ENCODE assay signal across 8 cellular contexts in the genomic region with DNA sequence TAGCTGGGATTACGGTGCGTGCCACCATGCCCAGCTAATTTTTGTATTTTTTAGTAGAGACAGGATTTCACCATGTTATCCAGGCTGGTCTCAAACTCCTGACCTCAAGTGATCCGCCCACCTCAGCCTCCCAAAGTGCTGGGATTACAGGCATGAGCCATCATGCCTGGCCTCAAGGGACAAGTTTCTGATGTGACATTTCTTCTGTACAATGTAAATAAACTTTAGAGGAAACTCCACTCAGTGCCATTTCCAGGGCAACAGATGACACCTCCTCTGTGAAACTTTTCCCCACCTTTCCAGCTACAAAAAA. TPM values are rescaled to one million over a fixed set of nuclear protein-coding genes. Genes with fewer than 3 reads are reported as not detected.
DNase-seq lines count a peak whose midpoint lies in the region; ATAC-seq, FAIRE-seq and TF ChIP-seq lines count a peak whose summit lies in the region.
"Not testable (repeated sequence)": the region's sequence is repeated elsewhere in the genome, so short reads cannot be mapped to it uniquely, and the experiment has no call there.
"Had no signal": no experiment of that assay in that cellular context is flagged by ENCODE, and none has a peak within 500 bp of the region (broad histone marks: within the 10 kb centered on the region; RNA-seq: fewer than 3 reads in every experiment).

No MANE protein-coding gene starts in this region.

- TF ChIP-seq POLR2A in HepG2 (IDR thresholded peaks at IDR 0.05; ENCODE audit: insufficient read depth in 1 of 2, low read depth in 2 of 2, low read length in 2 of 2), result not testable (repeated sequence)

- in situ Hi-C loops in HepG2 (cut with HindIII; ENCODE audit: extremely low pct_ligation_motif_present, low pct_unique_long_range_greater_than_20kb), result loop anchor here (25.0 kb wide), 2 partner anchors 247 to 503 kb away; partner anchors contain the start of gene PPP1R3C

- not testable (repeated sequence) for TF ChIP-seq RAD21 in HepG2 (CRISPR knock-in tag; IDR thresholded peaks at IDR 0.05)

- H3K9ac ChIP-seq in Loucy (ENCODE audit: low read depth, low read length, poor library complexity, severe bottlenecking); HepG2 (ENCODE audit: insufficient read depth, low read depth, low read length); stomach smooth muscle (ENCODE audit: low read length in 2 of 2): not testable (repeated sequence)

- not testable (repeated sequence) for H3K27ac ChIP-seq in HEK293 (ENCODE audit: extremely low read depth, low read depth, low read length); OCI-LY7 (ENCODE audit: low read depth, low read length, poor library complexity, severe bottlenecking); HepG2 (ENCODE audit: extremely low read length, insufficient read depth, low read length)
- H3K27ac ChIP-seq in VCaP (peak overlapping the region; percentile 35), stomach smooth muscle (ENCODE audit: low read length) (peak overlapping the region; percentile 3)

- 0 out of 2 replicates have a peak overlapping the region, but pooled peaks have one; percentile 97 for H2AFZ ChIP-seq in Loucy (ENCODE audit: low read length)
- H2AFZ ChIP-seq in OCI-LY7 (ENCODE audit: low read length), result peak overlapping the region; percentile 92; the same call in 1 of the 2 replicates
- H2AFZ ChIP-seq in HepG2 (ENCODE audit: low read length), result not testable (repeated sequence)
- H2AFZ ChIP-seq in neuron (ENCODE audit: low read depth, low read length), result peak overlapping the region; percentile 10

- DNase-seq in OCI-LY7 (ENCODE audit: low spot score); HepG2 (ENCODE audit: low spot score): not testable (repeated sequence)

- H4K20me1 ChIP-seq in Loucy (ENCODE audit: insufficient read depth, low read length, poor library complexity, severe bottlenecking); OCI-LY7 (ENCODE audit: insufficient read depth, low read length); HepG2 (ENCODE audit: insufficient read depth, low read length): not testable (repeated sequence)

- H3K4me1 ChIP-seq in HEK293 (ENCODE audit: control insufficient read depth, insufficient read depth, low read length); Loucy (ENCODE audit: insufficient read depth, low read length, poor library complexity, severe bottlenecking); OCI-LY7 (ENCODE audit: insufficient read depth, low read length, poor library complexity, severe bottlenecking); HepG2 (ENCODE audit: insufficient read depth, low read length); neuron (ENCODE audit: insufficient read depth, low read length); stomach smooth muscle (ENCODE audit: control insufficient read depth, insufficient read depth, low read length): not testable (repeated sequence)

- POLR2A ChIA-PET in HEK293 (lab: Yijun Ruan, JAX); HepG2 (lab: Yijun Ruan, JAX): not testable (repeated sequence)
- POLR2A ChIA-PET in OCI-LY7 (lab: Charles Lee), result interaction anchor here (0.6 to 0.8 kb wide), 4 partner anchors 14 to 683 kb away, joined by 3 read pairs; no protein-coding TSS in a partner anchor

- H3K27me3 ChIP-seq in Loucy (ENCODE audit: insufficient read depth, low read length, poor library complexity, severe bottlenecking); HepG2 (ENCODE audit: control insufficient read depth in 1 of 2, insufficient read depth in 2 of 2, low read length in 2 of 2); neuron (ENCODE audit: insufficient read depth, low read length); stomach smooth muscle (ENCODE audit: control insufficient read depth in 1 of 2, insufficient read depth in 2 of 2, low read length in 2 of 2): not testable (repeated sequence)

- H3F3A ChIP-seq in Loucy (ENCODE audit: low read depth), result not testable (repeated sequence)

- CTCF ChIA-PET in HEK293 (lab: Yijun Ruan, JAX), result interaction anchor here (0.6 to 2.7 kb wide), 18 partner anchors 11 to 368 kb away, joined by 3 to 16 read pairs (median 4); no protein-coding TSS in a partner anchor
- CTCF ChIA-PET in OCI-LY7 (lab: Charles Lee; ENCODE audit: unreplicated experiment), result interaction anchor here (1.3 kb wide), 1 partner anchor 18 kb away, joined by 3 read pairs; no protein-coding TSS in a partner anchor
- CTCF ChIA-PET in HepG2 (lab: Yijun Ruan, JAX; ENCODE audit: low intra/inter-chr PET ratio, low total read pairs), result interaction anchor here (1.5 to 2.1 kb wide), 3 partner anchors 19 to 304 kb away, joined by 6 to 13 read pairs (median 12); partner anchors contain the start of gene HECTD2

- BruUV-seq in OCI-LY7 (replicated peaks; lab: Mats Ljungman, UMichigan); HepG2 (replicated peaks; lab: Mats Ljungman, UMichigan): not testable (repeated sequence)

- not testable (repeated sequence) for H3K9me3 ChIP-seq in HEK293 (ENCODE audit: control insufficient read depth, insufficient read depth, low read depth, low read length); Loucy (ENCODE audit: insufficient read depth, low read depth, low read length); OCI-LY7 (ENCODE audit: low read length); HepG2 (ENCODE audit: low read length); neuron (ENCODE audit: low read length); stomach smooth muscle (ENCODE audit: control insufficient read depth in 2 of 2, low read length in 2 of 2)

- not testable (repeated sequence) for H3K4me3 ChIP-seq in HEK293 (ENCODE audit: low read depth, low read length); Loucy (ENCODE audit: low read length, poor library complexity, severe bottlenecking); OCI-LY7 (ENCODE audit: low read depth, low read length, poor library complexity, severe bottlenecking); HepG2 (replicated peaks in 1 of 3; ENCODE audit: insufficient read depth in 1 of 3, low read depth in 2 of 3, low read length in 3 of 3); neuron (ENCODE audit: low read length); stomach smooth muscle (ENCODE audit: low read length in 2 of 2)

- not testable (repeated sequence) for TF ChIP-seq EP300 in HepG2 (IDR thresholded peaks at IDR 0.05; ENCODE audit: low read depth in 2 of 2, low read length in 2 of 2); HepG2 (CRISPR knock-in tag; IDR thresholded peaks at IDR 0.05; ENCODE audit: borderline replicate concordance)

- not testable (repeated sequence) for H3K4me2 ChIP-seq in Loucy (ENCODE audit: low read depth, low read length, poor library complexity, severe bottlenecking); OCI-LY7 (ENCODE audit: low read length); HepG2 (ENCODE audit: low read depth, low read length)

- not testable (repeated sequence) for ATAC-seq in HepG2

- 43% methylated on average over 3 of the region's 3 CpGs for WGBS in HepG2 (ENCODE audit: low lambda C conversion rate)

- TF ChIP-seq CTCF in HEK293 (tag by site-specific recombination; IDR thresholded peaks at IDR 0.05); Loucy (conservative IDR thresholded peaks at IDR 0.05; ENCODE audit: low read length); OCI-LY7 (conservative IDR thresholded peaks at IDR 0.05; ENCODE audit: low read length); VCaP (conservative IDR thresholded peaks at IDR 0.05); HepG2 (CRISPR knock-in tag; IDR thresholded peaks at IDR 0.05): not testable (repeated sequence)

- H3K36me3 ChIP-seq in HEK293 (ENCODE audit: control insufficient read depth in 2 of 2, insufficient read depth in 1 of 2, low read length in 2 of 2); Loucy (ENCODE audit: insufficient read depth, low read length); OCI-LY7 (ENCODE audit: insufficient read depth, low read length); HepG2 (replicated peaks in 1 of 2; ENCODE audit: control insufficient read depth in 1 of 2, insufficient read depth in 2 of 2, low read length in 2 of 2); neuron (ENCODE audit: insufficient read depth, low read length); stomach smooth muscle (ENCODE audit: control insufficient read depth in 2 of 2, insufficient read depth in 2 of 2, low read length in 2 of 2): not testable (repeated sequence)

- H3K79me2 ChIP-seq in Loucy (ENCODE audit: insufficient read depth, low read length); OCI-LY7 (ENCODE audit: insufficient read depth, low read depth, low read length); HepG2 (ENCODE audit: insufficient read depth, low read length): not testable (repeated sequence)

- H3K9me2 ChIP-seq in Loucy (replicated peaks; ENCODE audit: low read depth, low read length); OCI-LY7 (ENCODE audit: insufficient read depth, low read length): not testable (repeated sequence)

- not testable (repeated sequence) for FAIRE-seq in HepG2 (lab: Jason Lieb, UNC)

- intact Hi-C loops in OCI-LY7 (cut with micrococcal nuclease; ENCODE audit: unreplicated experiment), result loop anchor here (2.0 kb wide), 1 partner anchor 522 kb away; no protein-coding TSS in a partner anchor
- intact Hi-C loops in HepG2 (cut with micrococcal nuclease; ENCODE audit: unreplicated experiment), result loop anchor here (5.0 kb wide), 1 partner anchor 357 kb away; no protein-coding TSS in a partner anchor

RNA-seq across cellular contexts. Expression of gene HECTD2, which starts 19.7 kb away (rescaled TPM):
- 0.16 TPM in 1 of 2 replicates, not detected in the other for total RNA-seq in OCI-LY7 (2014; rRNA removed; shearing (Covaris generic))
- 0.68 and 0.78 TPM in 2 replicates for total RNA-seq in OCI-LY7 (2022)
- total RNA-seq in HepG2 (2016; rRNA removed; fragmentation: Illumina TruSeq; extraction: Trizol), result 5.1 and 5.2 TPM in 2 replicates
- total RNA-seq in HepG2 (2016; cell fraction: cytosol; rRNA removed; fragmentation: Illumina TruSeq; extraction: Trizol; ENCODE audit: low read depth), result 10.2 and 11.5 TPM in 2 replicates
- total RNA-seq in HepG2 (2016; cell fraction: insoluble cytoplasmic fraction; rRNA removed; fragmentation: Illumina TruSeq; extraction: Trizol), result 4.1 and 4.2 TPM in 2 replicates
- total RNA-seq in HepG2 (2016; cell fraction: membrane; rRNA removed; fragmentation: Illumina TruSeq; extraction: Trizol), result 3.0 and 3.5 TPM in 2 replicates
- total RNA-seq in HepG2 (2016; cell fraction: nucleus; rRNA removed; fragmentation: Illumina TruSeq; extraction: Trizol), result 12.0 and 12.8 TPM in 2 replicates
- 3.2 and 3.3 TPM in 2 replicates for polyA plus RNA-seq in HepG2 (2011; rRNA removed)
- polyA plus RNA-seq in HepG2 (2011; cell fraction: cytosol; rRNA removed), result 0.68 and 0.85 TPM in 2 replicates
- polyA plus RNA-seq in HepG2 (2011; cell fraction: nucleus; rRNA removed), result 3.9 and 5.8 TPM in 2 replicates
- 1.7 and 2.2 TPM in 2 replicates for polyA plus RNA-seq in HepG2 (2012)
- 0.93 and 0.97 TPM in 2 replicates for polyA plus RNA-seq in HepG2 (2016; cell fraction: cytosol; fragmentation: Illumina TruSeq; extraction: Trizol; ENCODE audit: low read depth)
- 4.1 and 4.4 TPM in 2 replicates for polyA plus RNA-seq in HepG2 (2016; cell fraction: insoluble cytoplasmic fraction; fragmentation: Illumina TruSeq; extraction: Trizol; ENCODE audit: low read depth)
- 1.7 and 2.1 TPM in 2 replicates for polyA plus RNA-seq in HepG2 (2016; cell fraction: membrane; fragmentation: Illumina TruSeq; extraction: Trizol; ENCODE audit: low read depth)
- 18.4 and 19.3 TPM in 2 replicates for polyA plus RNA-seq in HepG2 (2016; cell fraction: nucleus; fragmentation: Illumina TruSeq; extraction: Trizol; ENCODE audit: insufficient read depth, low read depth)
- polyA minus RNA-seq in HepG2 (2011; rRNA and poly(A)+ RNA removed; ENCODE audit: low replicate concordance), result 2.7 and 21.5 TPM in 2 replicates
- 1.4 and 1.6 TPM in 2 replicates for polyA minus RNA-seq in HepG2 (2011; cell fraction: cytosol; rRNA and poly(A)+ RNA removed)
- polyA minus RNA-seq in HepG2 (2011; cell fraction: nucleus; rRNA and poly(A)+ RNA removed), result 12.2 and 14.7 TPM in 2 replicates
- polyA plus RNA-seq: CD14-positive monocyte had no signal
